Comparison of ENCODE assay signal across 1 cellular context in genomic region chr6:41723178-41723935, GRCh38.
A peak's percentile ranks its signal among the peaks of the same experiment; 100 is the strongest.
TF ChIP-seq lines count a peak whose summit lies in the region.

No MANE protein-coding gene starts in this region.

TF ChIP-seq in HepG2, 621 proteins besides CTCF, POLR2A, EP300 and RAD21 (continued from another document):
- TF ChIP-seq MLXIP (CRISPR knock-in tag; IDR thresholded peaks at IDR 0.05; ENCODE audit: borderline replicate concordance) (no peak), ZNF644 (CRISPR knock-in tag; IDR thresholded peaks at IDR 0.05; ENCODE audit: low read depth) (0 out of 2 replicates have a peak, but pooled peaks have one; percentile 35)
